In the genomic region with DNA sequence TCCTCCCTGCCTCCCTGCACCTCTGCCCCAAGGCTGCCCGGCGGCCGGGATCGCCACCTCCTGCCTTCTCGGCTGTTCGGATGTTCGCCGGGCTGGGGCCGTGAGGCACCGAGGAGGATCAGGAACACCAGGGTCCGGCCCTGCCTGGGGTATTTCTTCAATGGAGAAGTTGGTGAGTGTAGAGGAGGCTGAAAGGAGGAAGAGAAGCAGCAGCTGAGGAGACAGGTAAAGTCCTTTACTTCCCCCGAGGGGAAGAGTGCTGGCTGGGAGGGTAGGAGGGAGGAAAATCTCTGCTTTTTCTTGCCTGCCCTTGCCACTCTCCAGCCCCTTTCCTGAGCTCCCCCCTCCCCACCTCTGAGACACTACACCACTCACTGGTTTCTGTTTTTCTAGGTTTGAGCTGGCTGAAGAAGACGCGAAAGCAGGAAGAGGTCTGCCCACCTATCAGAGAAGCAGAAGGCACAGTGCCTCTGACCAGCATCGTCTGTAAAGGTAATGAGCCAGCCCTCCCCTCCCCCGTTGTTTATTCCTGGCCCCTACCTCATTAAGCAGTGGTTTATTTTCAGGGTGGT, we compare ENCODE assay signal across 8 cellular contexts. TPM values are rescaled to one million over a fixed set of nuclear protein-coding genes. Genes with fewer than 3 reads are reported as not detected.
DNase-seq lines count a peak whose midpoint lies in the region; ATAC-seq and TF ChIP-seq lines count a peak whose summit lies in the region.

No MANE protein-coding gene starts in this region.

- H3K4me1 ChIP-seq in A673 (ENCODE audit: insufficient read depth, low read length, poor library complexity, severe bottlenecking), result peaks cover 8% of the 10 kb centered on the region
- H3K4me1 ChIP-seq in NT2/D1 (ENCODE audit: insufficient read depth, insufficient read length), result no peaks in the 10 kb centered on the region
- H3K4me1 ChIP-seq in adipocyte (ENCODE audit: control insufficient read depth, insufficient read depth, low read length), result peaks cover 37% of the 10 kb centered on the region

- H3K4me3 ChIP-seq in A673 (ENCODE audit: low read depth, low read length, poor library complexity, severe bottlenecking), result peak overlapping the region; percentile 72
- peak overlapping the region; percentile 90 for H3K4me3 ChIP-seq in NT2/D1 (ENCODE audit: insufficient read length, low read depth)
- peak overlapping the region; percentile 99 for H3K4me3 ChIP-seq in adipocyte (ENCODE audit: low read length)

- no peak for TF ChIP-seq CTCF in A673 (conservative IDR thresholded peaks at IDR 0.05; ENCODE audit: low read depth, low read length)

- peak; percentile 2 for DNase-seq in A673 (ENCODE audit: low spot score)
- peak; percentile 32 for DNase-seq in NT2/D1 (ENCODE audit: low read depth, low spot score)
- peak; percentile 32 for DNase-seq in adipocyte (ENCODE audit: low read depth)
- DNase-seq in iPS-NIHi7 (ENCODE audit: extremely low spot score), result peak; percentile 21
- DNase-seq in stimulated activated CD4-positive, alpha-beta T cell treated with anti-CD3 and anti-CD28 coated beads, TNF-alpha, amount 100 ng/mL, for 24 hours (ENCODE audit: low read depth in 3 of 3), result peak in 2 of 3 experiments; percentile 16 to 30
- DNase-seq in hepatic stellate cell (ENCODE audit: low spot score), result no peak

- H3K36me3 ChIP-seq in A673 (ENCODE audit: insufficient read depth, low read length, poor library complexity, severe bottlenecking) (no peaks in the 10 kb centered on the region), NT2/D1 (ENCODE audit: insufficient read depth, insufficient read length, low read length) (peaks cover 24% of the 10 kb centered on the region), adipocyte (ENCODE audit: control insufficient read depth, insufficient read depth, low read length, severe bottlenecking) (peaks cover 8% of the 10 kb centered on the region)

- POLR2A ChIA-PET in A673 (lab: Charles Lee; ENCODE audit: low non-redundant PET), result no interaction called here

- peak overlapping the region; percentile 90 for H3K9ac ChIP-seq in NT2/D1 (ENCODE audit: insufficient read length, low read depth)
- peak overlapping the region; percentile 95 for H3K9ac ChIP-seq in adipocyte (ENCODE audit: low read length)

- peak; percentile 31 for ATAC-seq in GM18499 (IDR thresholded peaks at IDR 0.05; ENCODE audit: insufficient read depth, unreplicated experiment)
- peak; percentile 38 for ATAC-seq in HG02870 (IDR thresholded peaks at IDR 0.05; ENCODE audit: unreplicated experiment)

- H3K27ac ChIP-seq in A673 (ENCODE audit: low read depth, low read length, poor library complexity, severe bottlenecking), result peak overlapping the region; percentile 73

- no peaks in the 10 kb centered on the region for H3K27me3 ChIP-seq in A673 (replicated peaks; ENCODE audit: insufficient read depth, low read depth, low read length, poor library complexity)
- H3K27me3 ChIP-seq in NT2/D1 (ENCODE audit: insufficient read depth, insufficient read length), result no peaks in the 10 kb centered on the region
- no peaks in the 10 kb centered on the region for H3K27me3 ChIP-seq in adipocyte (replicated peaks; ENCODE audit: control insufficient read depth, insufficient read depth, low read length)

- H3K9me3 ChIP-seq in A673 (ENCODE audit: low read depth, low read length, poor library complexity, severe bottlenecking) (no peaks in the 10 kb centered on the region), NT2/D1 (ENCODE audit: insufficient read depth, low read length) (no peaks in the 10 kb centered on the region), adipocyte (ENCODE audit: control insufficient read depth, low read length) (no peaks in the 10 kb centered on the region)

- intact Hi-C loops in A673 (cut with micrococcal nuclease; ENCODE audit: unreplicated experiment), result no loop called here

- BruUV-seq in A673 (replicated peaks; lab: Mats Ljungman, UMichigan), result no TSS peak

- CTCF ChIA-PET in A673 (lab: Charles Lee), result interaction anchor here (0.6 to 1.0 kb wide), 3 partner anchors 253 to 687 kb away, joined by 3 to 8 read pairs (median 4); partner anchors contain the start of gene ADAMTS17

RNA-seq across cellular contexts. Expression of gene ASB7, which starts 0.5 kb away (rescaled TPM):
- 14.5 and 15.0 TPM in 2 replicates for total RNA-seq in A673 (2021)

RNA-seq across cellular contexts. Expression of gene LINS1, which starts 0.9 kb away (rescaled TPM):
- 16.1 and 17.3 TPM in 2 replicates for total RNA-seq in A673 (2021)
